Comparison of ENCODE assay signal across 8 cellular contexts in the genomic region with DNA sequence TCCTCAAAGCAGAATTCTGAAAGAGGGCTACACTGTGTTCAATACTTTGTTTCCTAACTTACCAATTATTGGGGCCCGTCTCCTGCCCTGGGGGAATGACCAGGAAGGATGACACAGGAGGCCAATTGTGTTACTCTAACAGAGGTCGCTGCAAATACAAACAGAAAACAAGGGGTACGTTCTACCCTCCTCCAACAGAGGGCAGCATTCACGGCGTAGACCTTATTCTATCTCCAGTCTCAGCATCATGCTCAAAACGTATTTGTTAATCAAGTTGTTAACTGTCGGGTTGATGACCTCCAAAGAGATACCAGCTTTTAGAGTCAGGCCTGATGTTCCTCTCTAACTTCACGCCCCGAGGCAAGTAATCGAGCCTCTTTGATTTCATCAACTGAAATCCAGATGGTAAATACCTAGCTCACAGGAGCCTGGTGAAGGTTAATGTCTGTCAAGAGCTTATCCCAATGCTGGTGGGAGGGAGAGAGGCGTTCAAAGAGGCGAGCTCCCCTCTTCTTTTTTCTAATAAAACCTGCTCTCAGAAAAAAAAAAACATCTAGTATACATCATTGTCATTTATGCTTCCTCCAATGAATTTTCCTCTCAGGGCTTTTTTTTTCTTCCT.
DNase-seq lines count a peak whose midpoint lies in the region; ATAC-seq and TF ChIP-seq lines count a peak whose summit lies in the region.

No MANE protein-coding gene starts in this region.

- TF ChIP-seq POLR2A in esophagus squamous epithelium (IDR thresholded peaks at IDR 0.05) = no peak

- H4K20me1 ChIP-seq in OCI-LY1 (ENCODE audit: insufficient read depth, low read length) = no peaks in the 10 kb centered on the region

- ATAC-seq in GM18870 (IDR thresholded peaks at IDR 0.05; ENCODE audit: unreplicated experiment) = peak; percentile 60

- H3K9me3 ChIP-seq in OCI-LY1 (ENCODE audit: low read length) (no peaks in the 10 kb centered on the region), esophagus squamous epithelium (no peaks in the 10 kb centered on the region)

- H3K9ac ChIP-seq in OCI-LY1 (ENCODE audit: low read length) = no peak overlapping the region

- TF ChIP-seq CTCF in AG09309 (IDR thresholded peaks at IDR 0.05; ENCODE audit: control insufficient read depth, insufficient read depth, low read depth, low read length, missing control alignments) = peak; percentile 77
- peak; percentile 42; the same call in 1 of the 2 replicates for TF ChIP-seq CTCF in OCI-LY1 (IDR thresholded peaks at IDR 0.05; ENCODE audit: low read length)
- peak in 4 of 6 experiments; percentile 8 to 45 (median 13) for TF ChIP-seq CTCF in esophagus squamous epithelium (IDR thresholded peaks at IDR 0.05)

- no peaks in the 10 kb centered on the region for H3K4me1 ChIP-seq in OCI-LY1 (ENCODE audit: insufficient read depth, low read length, severe bottlenecking)
- no peaks in the 10 kb centered on the region for H3K4me1 ChIP-seq in esophagus squamous epithelium

- intact Hi-C loops in esophagus squamous epithelium (cut with DNase I) = no loop called here

- 21 to 49% methylated on average over 11 to 12 of the region's 12 CpGs for WGBS in esophagus squamous epithelium, 2 donors

- no peaks in the 10 kb centered on the region for H3K36me3 ChIP-seq in OCI-LY1 (ENCODE audit: insufficient read depth, low read length)
- no peaks in the 10 kb centered on the region for H3K36me3 ChIP-seq in esophagus squamous epithelium

- H3K27me3 ChIP-seq in OCI-LY1 (ENCODE audit: insufficient read depth, low read length) = no peaks in the 10 kb centered on the region
- H3K27me3 ChIP-seq in esophagus squamous epithelium = no peaks in the 10 kb centered on the region

- no peaks in the 10 kb centered on the region for H3K9me2 ChIP-seq in OCI-LY1 (ENCODE audit: low read depth, low read length)

- H3K79me2 ChIP-seq in OCI-LY1 (ENCODE audit: insufficient read depth, low read length) = no peaks in the 10 kb centered on the region

- H3K27ac ChIP-seq in OCI-LY1 (ENCODE audit: low read depth, low read length, poor library complexity, severe bottlenecking) (no peak overlapping the region), esophagus squamous epithelium (no peak overlapping the region)

- no peaks in the 10 kb centered on the region for H3F3A ChIP-seq in OCI-LY1 (ENCODE audit: insufficient read depth, low read length)

- H3K4me3 ChIP-seq in AG09309 (ENCODE audit: control insufficient read depth, low read depth, low read length) (no peak overlapping the region), OCI-LY1 (ENCODE audit: low read depth, low read length, poor library complexity, severe bottlenecking) (no peak overlapping the region), esophagus squamous epithelium (no peak overlapping the region)

- H3K4me2 ChIP-seq in OCI-LY1 (ENCODE audit: low read length) = no peak overlapping the region

- H2AFZ ChIP-seq in OCI-LY1 (ENCODE audit: low read length) = no peak overlapping the region

- peak; percentile 11 for DNase-seq in AG09309 (ENCODE audit: low read depth)
- no peak for DNase-seq in esophagus squamous epithelium (lab: John Stamatoyannopoulos, UW)
- DNase-seq in smooth muscle cell of the brain vasculature (ENCODE audit: low read depth, low spot score) = peak; percentile 0
- no peak for DNase-seq in DMS114 treated with DMSO at 0.1 percent for 48 hours (lab: John Stamatoyannopoulos, UW; ENCODE audit: unreplicated experiment)
- DNase-seq in stimulated activated naive CD4-positive, alpha-beta T cell (lab: John Stamatoyannopoulos, UW) = no peak
- DNase-seq in NCI-H446 treated with DMSO at 0.1 percent for 48 hours (lab: John Stamatoyannopoulos, UW) = no peak

Comparison
In these comparisons a context has a peak if more than half of its experiments do, and no peak if none do; other contexts are left out.
1. DNase-seq: peak in AG09309 (single experiment) and smooth muscle cell of the brain vasculature (single experiment); none in esophagus squamous epithelium (single experiment), DMS114 treated with DMSO at 0.1 percent for 48 hours (single experiment), stimulated activated naive CD4-positive, alpha-beta T cell (0 of 6) and NCI-H446 treated with DMSO at 0.1 percent for 48 hours (single experiment).
2. CTCF ChIP-seq: peak in every context shown above with its lines; median percentile 77 in AG09309; 42 in OCI-LY1; 13 in esophagus squamous epithelium.